Comparison of ENCODE assay signal across 16 cellular contexts in genomic region chr5:82327961-82328360, GRCh38. TPM values are rescaled to one million over a fixed set of nuclear protein-coding genes. Genes with fewer than 3 reads are reported as not detected.
DNase-seq lines count a peak whose midpoint lies in the region; ATAC-seq and TF ChIP-seq lines count a peak whose summit lies in the region.
"Had no signal": no experiment of that assay in that cellular context is flagged by ENCODE, and none has a peak within 500 bp of the region (broad histone marks: within the 10 kb centered on the region; RNA-seq: fewer than 3 reads in every experiment).

No MANE protein-coding gene starts in this region.

- no peak overlapping the region for H3K4me3 Mint-ChIP-seq in HFFc6
- H3K4me3 Mint-ChIP-seq in activated naive CD4-positive, alpha-beta T cell treated with anti-CD3 and anti-CD28 coated beads for 36 hours = no peak overlapping the region
- H3K4me3 Mint-ChIP-seq: B cell; CD4-positive, alpha-beta memory T cell had no signal

- H3K27me3 ChIP-seq in osteoblast (ENCODE audit: insufficient read depth, low read length) = peaks cover 2% of the 10 kb centered on the region
- no peaks in the 10 kb centered on the region for H3K27me3 ChIP-seq in heart right ventricle

- no peak overlapping the region for H3K4me2 ChIP-seq in osteoblast (ENCODE audit: insufficient read depth, low read length)

- no peaks in the 10 kb centered on the region for H3K36me3 Mint-ChIP-seq in HFFc6 (ENCODE audit: low read depth)
- H3K36me3 Mint-ChIP-seq in activated naive CD4-positive, alpha-beta T cell treated with anti-CD3 and anti-CD28 coated beads for 36 hours (ENCODE audit: low read depth) = no peaks in the 10 kb centered on the region

- H3K4me1 ChIP-seq in osteoblast (ENCODE audit: insufficient read depth, low read length) (peaks cover 11% of the 10 kb centered on the region), heart right ventricle (peaks cover 0 to 20% (median 4%) of the 10 kb centered on the region in 9 donors)

- peak overlapping the region; percentile 32 for H2AFZ ChIP-seq in osteoblast (ENCODE audit: low read length)

- H3K27ac ChIP-seq in osteoblast (ENCODE audit: low read depth, low read length) = peak overlapping the region; percentile 35
- H3K27ac ChIP-seq in heart right ventricle = no peak overlapping the region
- H3K27ac ChIP-seq: HL-60 had no signal

- H3K4me1 Mint-ChIP-seq in HFFc6 (ENCODE audit: low read depth) = peaks cover 36% of the 10 kb centered on the region
- H3K4me1 Mint-ChIP-seq in activated naive CD4-positive, alpha-beta T cell treated with anti-CD3 and anti-CD28 coated beads for 36 hours (ENCODE audit: low read depth) = no peaks in the 10 kb centered on the region
- H3K4me1 Mint-ChIP-seq: B cell; CD4-positive, alpha-beta memory T cell had no signal

- no peak for TF ChIP-seq CTCF in HFFc6 (IDR thresholded peaks at IDR 0.05)
- TF ChIP-seq CTCF in osteoblast (IDR thresholded peaks at IDR 0.05; ENCODE audit: extremely low read depth, low read depth, low read length) = no peak
- no peak for TF ChIP-seq CTCF in heart right ventricle (IDR thresholded peaks at IDR 0.05)

- CTCF ChIA-PET in activated naive CD4-positive, alpha-beta T cell treated with anti-CD3 and anti-CD28 coated beads for 36 hours (lab: Charles Lee) = interaction anchor here (0.6 kb wide), 2 partner anchors 32 to 41 kb away, joined by 3 to 6 read pairs; no protein-coding TSS in a partner anchor

- H3K4me3 ChIP-seq in osteoblast (ENCODE audit: insufficient read depth, low read length) (no peak overlapping the region), heart right ventricle (no peak overlapping the region)

- H4K20me1 ChIP-seq in osteoblast (ENCODE audit: insufficient read depth, low read length) = no peaks in the 10 kb centered on the region

- H3K9me3 ChIP-seq in osteoblast (ENCODE audit: low read depth, low read length) (no peaks in the 10 kb centered on the region), heart right ventricle (no peaks in the 10 kb centered on the region)

- no peaks in the 10 kb centered on the region for H3K79me2 ChIP-seq in osteoblast (ENCODE audit: insufficient read depth, low read length)

- ATAC-seq in heart right ventricle (no peak), esophagus mucosa (no peak)

- intact Hi-C loops in activated naive CD4-positive, alpha-beta T cell treated with anti-CD3 and anti-CD28 coated beads for 36 hours (cut with micrococcal nuclease) = no loop called here
- intact Hi-C loops in heart right ventricle (cut with DNase I) = no loop called here

- no peaks in the 10 kb centered on the region for H3K9me3 Mint-ChIP-seq in HFFc6
- no peaks in the 10 kb centered on the region for H3K9me3 Mint-ChIP-seq in activated naive CD4-positive, alpha-beta T cell treated with anti-CD3 and anti-CD28 coated beads for 36 hours

- no peaks in the 10 kb centered on the region for H3K36me3 ChIP-seq in osteoblast (ENCODE audit: insufficient read depth, low read length)
- H3K36me3 ChIP-seq in heart right ventricle = no peaks in the 10 kb centered on the region

- DNase-seq in HFFc6 (peak; percentile 28), dedifferentiated amniotic fluid mesenchymal stem cell (ENCODE audit: extremely low spot score) (peak; percentile 45), osteoblast (ENCODE audit: insufficient read length, low spot score, missing footprints) (no peak), heart right ventricle (no peak), pons (ENCODE audit: low spot score) (no peak)
- DNase-seq in activated naive CD4-positive, alpha-beta T cell treated with anti-CD3 and anti-CD28 coated beads for 36 hours = no peak
- DNase-seq: Calu3; CD4-positive, alpha-beta memory T cell; DMS53; GOT3; NCI-H187; RPMI8226; SIG-M5 had no signal

- no peaks in the 10 kb centered on the region; the same call in none of the 2 replicates for H3K27me3 Mint-ChIP-seq in HFFc6 (ENCODE audit: insufficient read depth)
- H3K27me3 Mint-ChIP-seq in activated naive CD4-positive, alpha-beta T cell treated with anti-CD3 and anti-CD28 coated beads for 36 hours (ENCODE audit: low read depth) = peaks cover 9% of the 10 kb centered on the region

- 0 out of 2 replicates have a peak overlapping the region, but pooled peaks have one; percentile 22 for H3K27ac Mint-ChIP-seq in HFFc6
- no peak overlapping the region for H3K27ac Mint-ChIP-seq in activated naive CD4-positive, alpha-beta T cell treated with anti-CD3 and anti-CD28 coated beads for 36 hours
- H3K27ac Mint-ChIP-seq: B cell; CD4-positive, alpha-beta memory T cell had no signal

RNA-seq across cellular contexts. Expression of gene RPS23, which starts 49.8 kb away (rescaled TPM):
- 1,000 to 10,000 TPM; 1,416 to 1,929 (median 1,647) TPM for total RNA-seq in HFFc6 (2021; fragmentation: NEBNext Ultra II Directional; extraction: Animal tissue kit (Norgen Biotek cat#: 25700))
- total RNA-seq in osteoblast (2,597 and 2,636 TPM in 2 replicates), heart right ventricle (1,000 to 10,000 TPM in 9 of 10 donors, 100 to 1,000 TPM in 1; 992 to 1,282 (median 1,119) TPM), esophagus mucosa (1,616 TPM)
- total RNA-seq in activated naive CD4-positive, alpha-beta T cell treated with anti-CD3 and anti-CD28 coated beads for 36 hours = 1,000 to 10,000 TPM; 3,081 to 3,109 TPM
- polyA plus RNA-seq in heart right ventricle = 1,000 to 10,000 TPM in 1 of 2 donors, 100 to 1,000 TPM in 1; 927 to 3,427 TPM

Comparison
In these comparisons a context has a peak if more than half of its experiments do, and no peak if none do; other contexts are left out.
1. DNase-seq: peak in HFFc6 (single experiment) and dedifferentiated amniotic fluid mesenchymal stem cell (single experiment); none in osteoblast (single experiment), activated naive CD4-positive, alpha-beta T cell treated with anti-CD3 and anti-CD28 coated beads for 36 hours (single experiment), heart right ventricle (0 of 2) and pons (single experiment).